10 cellular contexts compared by ENCODE assay signal in genomic region chr11:119317592-119318239, GRCh38. TPM values are rescaled to one million over a fixed set of nuclear protein-coding genes. Genes with fewer than 3 reads are reported as not detected.
A peak's percentile ranks its signal among the peaks of the same experiment; 100 is the strongest.
DNase-seq lines count a peak whose midpoint lies in the region; ATAC-seq, FAIRE-seq and TF ChIP-seq lines count a peak whose summit lies in the region.
"Had no signal": no experiment of that assay in that cellular context is flagged by ENCODE, and none has a peak within 500 bp of the region (broad histone marks: within the 10 kb centered on the region; RNA-seq: fewer than 3 reads in every experiment).

No MANE protein-coding gene starts in this region.

- no peak for TF ChIP-seq CTCF in GM13977 (IDR thresholded peaks at IDR 0.05; ENCODE audit: extremely low read depth, insufficient read depth, missing control alignments)
- no peak for TF ChIP-seq CTCF in WERI-Rb-1 (IDR thresholded peaks at IDR 0.05; ENCODE audit: low read depth, low read length)

- peak; percentile 22 for DNase-seq in GM13977 (ENCODE audit: low spot score)
- DNase-seq in WERI-Rb-1: no peak
- no peak for DNase-seq in activated CD4-positive, alpha-beta T cell treated with anti-CD3 and anti-CD28 coated beads for 36 hours
- DNase-seq in GM12892 (ENCODE audit: insufficient read length): no peak
- DNase-seq in HUDEP-2 (lab: John Stamatoyannopoulos, UW; ENCODE audit: unreplicated experiment in 76 of 76): no peak
- DNase-seq: HFFc6 had no signal

- peaks cover 13% of the 10 kb centered on the region for H3K27me3 ChIP-seq in WERI-Rb-1 (ENCODE audit: insufficient read depth, low read depth, severe bottlenecking)

- no peaks in the 10 kb centered on the region for H3K36me3 ChIP-seq in WERI-Rb-1

- peaks cover 61% of the 10 kb centered on the region for H3K4me1 Mint-ChIP-seq in stimulated activated memory B cell treated with anti-CD40 and anti-IgM and Interleukin-4, amounts not matched to agents 10 μg/mL and 1 μg/mL and 100 μg/mL, for 72 hours
- H3K4me1 Mint-ChIP-seq in activated CD4-positive, alpha-beta T cell treated with anti-CD3 and anti-CD28 coated beads for 36 hours: peaks cover 28% of the 10 kb centered on the region

- TF ChIP-seq POLR2A in GM12892 (IDR thresholded peaks at IDR 0.05; ENCODE audit: low read depth, low read length): no peak

- H3K9me3 Mint-ChIP-seq in stimulated activated memory B cell treated with anti-CD40 and anti-IgM and Interleukin-4, amounts not matched to agents 10 μg/mL and 1 μg/mL and 100 μg/mL, for 72 hours: no peaks in the 10 kb centered on the region
- no peaks in the 10 kb centered on the region for H3K9me3 Mint-ChIP-seq in activated CD4-positive, alpha-beta T cell treated with anti-CD3 and anti-CD28 coated beads for 36 hours (ENCODE audit: low read depth)
- H3K9me3 Mint-ChIP-seq: HFFc6 had no signal

- H3K9me3 ChIP-seq in WERI-Rb-1 (ENCODE audit: severe bottlenecking) (no peaks in the 10 kb centered on the region), iPS-18c (ENCODE audit: control insufficient read depth, insufficient read depth, low read length) (peaks cover 4% of the 10 kb centered on the region)

- intact Hi-C loops in activated CD4-positive, alpha-beta T cell treated with anti-CD3 and anti-CD28 coated beads for 36 hours (cut with DNase I, micrococcal nuclease): no loop called here

- POLR2A ChIA-PET in activated CD4-positive, alpha-beta T cell treated with anti-CD3 and anti-CD28 coated beads for 36 hours (lab: Charles Lee): no interaction called here

- H3K27ac Mint-ChIP-seq in stimulated activated memory B cell treated with anti-CD40 and anti-IgM and Interleukin-4, amounts not matched to agents 10 μg/mL and 1 μg/mL and 100 μg/mL, for 72 hours: no peak overlapping the region
- H3K27ac Mint-ChIP-seq in activated CD4-positive, alpha-beta T cell treated with anti-CD3 and anti-CD28 coated beads for 36 hours: no peak overlapping the region

- FAIRE-seq in GM12892 (lab: Jason Lieb, UNC): no peak
- FAIRE-seq: RCC 7860 had no signal

- H3K36me3 Mint-ChIP-seq in stimulated activated memory B cell treated with anti-CD40 and anti-IgM and Interleukin-4, amounts not matched to agents 10 μg/mL and 1 μg/mL and 100 μg/mL, for 72 hours: no peaks in the 10 kb centered on the region
- H3K36me3 Mint-ChIP-seq in activated CD4-positive, alpha-beta T cell treated with anti-CD3 and anti-CD28 coated beads for 36 hours (ENCODE audit: low read depth): no peaks in the 10 kb centered on the region

- in situ Hi-C loops in GM13977 (cut with MboI; ENCODE audit: low pct_unique_long_range_greater_than_20kb, low sequenced_read_pairs, unreplicated experiment): no loop called here

- no peak overlapping the region for H3K27ac ChIP-seq in WERI-Rb-1

- CTCF ChIA-PET in activated CD4-positive, alpha-beta T cell treated with anti-CD3 and anti-CD28 coated beads for 36 hours (lab: Charles Lee): interaction anchor here (0.5 to 2.2 kb wide), 2 partner anchors 39 to 96 kb away, joined by 3 to 7 read pairs; no protein-coding TSS in a partner anchor

- no peak for ATAC-seq in stimulated activated memory B cell treated with anti-CD40 and anti-IgM and Interleukin-4, amounts not matched to agents 10 μg/mL and 1 μg/mL and 100 μg/mL, for 72 hours
- no peak for ATAC-seq in GM18873 (IDR thresholded peaks at IDR 0.05; ENCODE audit: low FRiP score, unreplicated experiment)
- ATAC-seq in activated CD4-positive, alpha-beta T cell treated with anti-CD3 and anti-CD28 coated beads for 36 hours: no peak

- H3K27me3 Mint-ChIP-seq in stimulated activated memory B cell treated with anti-CD40 and anti-IgM and Interleukin-4, amounts not matched to agents 10 μg/mL and 1 μg/mL and 100 μg/mL, for 72 hours: peaks cover 53% of the 10 kb centered on the region
- H3K27me3 Mint-ChIP-seq in activated CD4-positive, alpha-beta T cell treated with anti-CD3 and anti-CD28 coated beads for 36 hours: peaks cover 8% of the 10 kb centered on the region

- peak overlapping the region; percentile 26 for H3K4me3 Mint-ChIP-seq in stimulated activated memory B cell treated with anti-CD40 and anti-IgM and Interleukin-4, amounts not matched to agents 10 μg/mL and 1 μg/mL and 100 μg/mL, for 72 hours
- no peak overlapping the region for H3K4me3 Mint-ChIP-seq in activated CD4-positive, alpha-beta T cell treated with anti-CD3 and anti-CD28 coated beads for 36 hours
- H3K4me3 Mint-ChIP-seq: HFFc6 had no signal

- H3K4me3 ChIP-seq in WERI-Rb-1 (ENCODE audit: low read depth, low read length) (peak overlapping the region; percentile 32), iPS-18c (ENCODE audit: insufficient read depth, low read depth, low read length) (peak overlapping the region; percentile 41; the same call in 1 of the 2 replicates)

RNA-seq across cellular contexts. Expression of gene MCAM, which starts 0.8 kb away (rescaled TPM):
- 1 to 10 TPM; 6.8 to 6.9 TPM for total RNA-seq in activated CD4-positive, alpha-beta T cell treated with anti-CD3 and anti-CD28 coated beads for 36 hours
- polyA plus RNA-seq in GM12892 (2012; ENCODE audit: missing spikeins): 3.1 TPM

RNA-seq across cellular contexts. Expression of gene RNF26, which starts 16.6 kb away (rescaled TPM):
- total RNA-seq in activated CD4-positive, alpha-beta T cell treated with anti-CD3 and anti-CD28 coated beads for 36 hours: 10 to 100 TPM; 29.9 TPM
- polyA plus RNA-seq in GM12892 (2012; ENCODE audit: missing spikeins): 8.6 TPM

RNA-seq across cellular contexts. Expression of gene C1QTNF5, which starts 23.0 kb away (rescaled TPM):
- total RNA-seq in activated CD4-positive, alpha-beta T cell treated with anti-CD3 and anti-CD28 coated beads for 36 hours: not detected
- not detected for polyA plus RNA-seq in GM12892 (2012; ENCODE audit: missing spikeins)

RNA-seq across cellular contexts. Expression of gene MFRP, which starts 28.8 kb away (rescaled TPM):
- not detected for total RNA-seq in activated CD4-positive, alpha-beta T cell treated with anti-CD3 and anti-CD28 coated beads for 36 hours
- polyA plus RNA-seq in GM12892 (2012; ENCODE audit: missing spikeins): not detected
- total RNA-seq: HFFc6 had no signal
